17 cellular contexts compared by ENCODE assay signal in the genomic region with DNA sequence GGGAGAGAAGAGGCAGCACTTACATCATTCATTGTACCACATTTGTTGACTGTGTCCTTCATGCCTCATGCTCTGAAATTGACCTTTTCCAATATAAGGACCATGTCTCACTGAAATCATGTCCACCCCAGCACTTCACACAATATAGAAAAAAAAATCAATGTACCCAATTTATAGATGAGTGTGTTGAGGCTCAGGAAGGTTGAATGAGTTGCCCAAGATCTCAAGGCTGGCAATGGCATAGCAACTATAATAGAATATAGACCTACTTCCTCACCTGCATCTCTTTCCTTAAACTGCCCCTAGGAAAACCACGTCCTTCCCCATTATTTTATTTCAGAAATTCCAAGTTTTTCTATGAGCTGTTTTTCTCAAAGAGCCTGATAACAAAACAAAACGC. TPM values are rescaled to one million over a fixed set of nuclear protein-coding genes. Genes with fewer than 3 reads are reported as not detected.
"Had no signal": no experiment of that assay in that cellular context is flagged by ENCODE, and none has a peak within 500 bp of the region (broad histone marks: within the 10 kb centered on the region; RNA-seq: fewer than 3 reads in every experiment).

No MANE protein-coding gene starts in this region.

- H3K27ac ChIP-seq: breast epithelium, gastrocnemius medialis, heart left ventricle, thyroid gland had no signal

- H3K4me1 ChIP-seq: breast epithelium had no signal

- H3K36me3 ChIP-seq: ascending aorta, breast epithelium, gastrocnemius medialis, heart left ventricle, thyroid gland had no signal

- DNase-seq: activated CD4-positive, alpha-beta T cell treated with anti-CD3 and anti-CD28 coated beads, Interleukin-2, amount 10 ng/mL, durations not matched to agents 24 days and 14 days; activated CD8-positive, alpha-beta T cell treated with anti-CD3 and anti-CD28 coated beads for 36 hours; activated naive CD4-positive, alpha-beta T cell treated with Interleukin-2 at 50 U/mL for 16 hours; activated T-cell treated with anti-CD3 and anti-CD28 coated beads, Interleukin-2, amount 50 U/mL, for 1 hour; cortex of kidney; effector CD8-positive, alpha-beta T cell; gastrocnemius medialis; naive thymus-derived CD4-positive, alpha-beta T cell; stimulated activated CD8-positive, alpha-beta memory T cell treated with anti-CD3 and anti-CD28 coated beads, Interleukin-4, amount 100 ng/mL, for 48 hours; stimulated activated naive CD4-positive, alpha-beta T cell; thyroid gland had no signal

- H3K9me3 Mint-ChIP-seq: activated CD4-positive, alpha-beta T cell treated with anti-CD3 and anti-CD28 coated beads, Interleukin-2, amount 10 ng/mL, durations not matched to agents 24 days and 14 days; activated CD8-positive, alpha-beta T cell treated with anti-CD3 and anti-CD28 coated beads for 36 hours; activated T-helper 2 cell treated with anti-CD3 and anti-CD28 coated beads, Interferon-gamma antibody, Interleukin-2, Interleukin-4, amounts not matched to agents 10 μg/mL and 5 μg/mL and 100 μg/mL, durations not matched to agents 14 hours and 24 hours and 36 hours had no signal

- H3K4me3 ChIP-seq: thyroid gland had no signal

- ATAC-seq: activated CD8-positive, alpha-beta T cell treated with anti-CD3 and anti-CD28 coated beads for 36 hours; esophagus mucosa; gastrocnemius medialis; naive thymus-derived CD4-positive, alpha-beta T cell had no signal

- H3K27me3 ChIP-seq: ascending aorta, thyroid gland had no signal

- H3K36me3 Mint-ChIP-seq: naive thymus-derived CD4-positive, alpha-beta T cell had no signal

- H3K9me3 ChIP-seq: ascending aorta, breast epithelium, gastrocnemius medialis, heart left ventricle, thyroid gland had no signal

- H3K27ac Mint-ChIP-seq: activated CD4-positive, alpha-beta T cell treated with anti-CD3 and anti-CD28 coated beads, Interleukin-2, amount 10 ng/mL, durations not matched to agents 24 days and 14 days; activated CD8-positive, alpha-beta T cell treated with anti-CD3 and anti-CD28 coated beads for 36 hours; activated T-helper 2 cell treated with anti-CD3 and anti-CD28 coated beads, Interferon-gamma antibody, Interleukin-2, Interleukin-4, amounts not matched to agents 10 μg/mL and 5 μg/mL and 100 μg/mL, durations not matched to agents 14 hours and 24 hours and 36 hours; naive thymus-derived CD4-positive, alpha-beta T cell had no signal

RNA-seq across cellular contexts. Expression of gene VAT1L, which starts 0.9 kb away (rescaled TPM):
- total RNA-seq: activated CD4-positive, alpha-beta T cell treated with anti-CD3 and anti-CD28 coated beads, Interleukin-2, amount 10 ng/mL, durations not matched to agents 24 days and 14 days; activated CD8-positive, alpha-beta T cell treated with anti-CD3 and anti-CD28 coated beads for 36 hours; activated T-helper 2 cell treated with anti-CD3 and anti-CD28 coated beads, Interferon-gamma antibody, Interleukin-2, Interleukin-4, amounts not matched to agents 10 μg/mL and 5 μg/mL and 100 μg/mL, durations not matched to agents 14 hours and 24 hours and 36 hours; naive thymus-derived CD4-positive, alpha-beta T cell; T-helper 1 cell treated with Interleukin-12 subunit alpha and Interleukin-12 subunit beta and Interleukin-4 antibody, amounts not matched to agents 30 ng/mL and 1 ng/mL, for 36 hours had no signal
- polyA plus RNA-seq: naive thymus-derived CD4-positive, alpha-beta T cell had no signal
